ENCODE assay signal across 18 cellular contexts in genomic region chr11:15965562-15966250, GRCh38.
DNase-seq lines count a peak whose midpoint lies in the region; ATAC-seq and TF ChIP-seq lines count a peak whose summit lies in the region.
"Had no signal": no experiment of that assay in that cellular context is flagged by ENCODE, and none has a peak within 500 bp of the region (broad histone marks: within the 10 kb centered on the region; RNA-seq: fewer than 3 reads in every experiment).

No MANE protein-coding gene starts in this region.

- H3K27me3 ChIP-seq in IMR-90 (ENCODE audit: control insufficient read depth, insufficient read depth, low read length) (no peaks in the 10 kb centered on the region), esophagus squamous epithelium (no peaks in the 10 kb centered on the region), gastrocnemius medialis (no peaks in the 10 kb centered on the region)

- no peak overlapping the region for H2BK20ac ChIP-seq in IMR-90 (ENCODE audit: low read depth, low read length)

- no TSS peak for BruUV-seq in IMR-90 (replicated peaks; lab: Mats Ljungman, UMichigan)

- H2BK15ac ChIP-seq in IMR-90 (ENCODE audit: low read depth, low read length), result no peak overlapping the region; the same call in 2 of the 3 replicates

- 0 out of 2 replicates have a peak overlapping the region, but pooled peaks have one; percentile 36 for H2BK120ac ChIP-seq in IMR-90 (ENCODE audit: low read depth, low read length)

- dilution Hi-C loops in IMR-90 (cut with HindIII; ENCODE audit: low sequenced_read_pairs, unreplicated experiment), result no loop called here

- no peak overlapping the region for H3K56ac ChIP-seq in IMR-90 (ENCODE audit: extremely low read depth, insufficient read depth, low read length)

- CTCF ChIA-PET in IMR-90 (lab: Yijun Ruan, JAX), result no interaction called here

- no peak overlapping the region; the same call in 1 of the 2 replicates for H3K14ac ChIP-seq in IMR-90 (replicated peaks; ENCODE audit: low read depth, low read length)

- no peak for TF ChIP-seq RAD21 in IMR-90 (IDR thresholded peaks at IDR 0.05; ENCODE audit: low read length)

- H3K4me1 ChIP-seq in IMR-90 (ENCODE audit: control insufficient read depth, insufficient read depth, low read length) (peaks cover 11% of the 10 kb centered on the region), esophagus squamous epithelium (peaks cover 33 to 92% (median 49%) of the 10 kb centered on the region in 3 donors), gastrocnemius medialis (peaks cover 34 to 36% of the 10 kb centered on the region in 2 donors)

- peaks cover 5% of the 10 kb centered on the region; the same call in 1 of the 2 replicates for H3K9me1 ChIP-seq in IMR-90 (ENCODE audit: insufficient read depth, low read length)

- no peaks in the 10 kb centered on the region; a peak in 1 of 4 replicates for H3K79me1 ChIP-seq in IMR-90 (ENCODE audit: low read depth in 1 of 2, low read length in 2 of 2)

- H3K9ac ChIP-seq in IMR-90 (ENCODE audit: low read depth, low read length), result no peak overlapping the region

- H3K4me2 ChIP-seq in IMR-90 (ENCODE audit: low read depth, low read length), result no peak overlapping the region

- no peak overlapping the region for H3K18ac ChIP-seq in IMR-90 (ENCODE audit: low read depth, low read length)

- no peak overlapping the region for H2AFZ ChIP-seq in IMR-90 (replicated peaks; ENCODE audit: low read length, poor library complexity)

- POLR2A ChIA-PET in IMR-90 (lab: Charles Lee; ENCODE audit: unreplicated experiment), result no interaction called here

- H3K9me3 ChIP-seq in IMR-90 (ENCODE audit: control insufficient read depth, insufficient read depth, low read length), result no peaks in the 10 kb centered on the region
- no peaks in the 10 kb centered on the region for H3K9me3 ChIP-seq in esophagus squamous epithelium
- no peaks in the 10 kb centered on the region for H3K9me3 ChIP-seq in gastrocnemius medialis

- H2AK5ac ChIP-seq in IMR-90 (ENCODE audit: low read depth, low read length), result 0 out of 2 replicates have a peak overlapping the region, but pooled peaks have one; percentile 27

- no peak overlapping the region for H4K5ac ChIP-seq in IMR-90 (ENCODE audit: low read depth, low read length)

- H3K27ac ChIP-seq in IMR-90 (ENCODE audit: insufficient read depth, low read length) (no peak overlapping the region), esophagus squamous epithelium (peak overlapping the region; percentile 82 to 94 (median 87)), gastrocnemius medialis (peak overlapping the region; percentile 45 to 95 (median 72))

- no peak overlapping the region for H3K23ac ChIP-seq in IMR-90 (ENCODE audit: low read depth, low read length)

- H2BK5ac ChIP-seq in IMR-90 (ENCODE audit: low read depth, low read length, poor library complexity, severe bottlenecking), result no peak overlapping the region

- no peak overlapping the region for H4K8ac ChIP-seq in IMR-90 (ENCODE audit: low read depth in 2 of 2, low read length in 2 of 2)

- in situ Hi-C loops in IMR-90 (cut with MboI; ENCODE audit: low sequenced_read_pairs), result no loop called here
- in situ Hi-C loops in gastrocnemius medialis (cut with MboI; ENCODE audit: low sequenced_read_pairs in 4 of 4), result loop anchor here in 1 of 4 donors (25.0 kb wide), 1 partner anchor 647 kb away; no protein-coding TSS in a partner anchor

- H3K4me3 ChIP-seq in IMR-90 (ENCODE audit: insufficient read depth, low read depth, low read length), result no peak overlapping the region
- H3K4me3 ChIP-seq in esophagus squamous epithelium, result no peak overlapping the region
- no peak overlapping the region for H3K4me3 ChIP-seq in gastrocnemius medialis

- H4K20me1 ChIP-seq in IMR-90 (ENCODE audit: insufficient read depth, low read length), result no peaks in the 10 kb centered on the region

- DNase-seq in IMR-90 (no peak), esophagus squamous epithelium (lab: John Stamatoyannopoulos, UW) (no peak), gastrocnemius medialis (no peak), NCI-H446 treated with DMSO at 0.1 percent for 48 hours (lab: John Stamatoyannopoulos, UW) (no peak), NAMALWA (ENCODE audit: low spot score) (no peak), DMS 273 (lab: John Stamatoyannopoulos, UW; ENCODE audit: unreplicated experiment) (no peak)
- DNase-seq: activated CD4-positive, alpha-beta T cell treated with anti-CD3 and anti-CD28 coated beads for 48 hours; activated naive CD4-positive, alpha-beta T cell treated with anti-CD3 and anti-CD28 coated beads for 36 hours; activated T-cell treated with anti-CD3 and anti-CD28 coated beads for 4 hours; erythroblast; head of caudate nucleus; NCI-H1105 treated with DMSO at 0.1 percent for 48 hours; NCI-H2171; stimulated activated CD4-positive, alpha-beta T cell treated with anti-CD3 and anti-CD28 coated beads, Interleukin-4, amount 100 ng/mL, for 4 hours; stimulated activated CD8-positive, alpha-beta memory T cell treated with anti-CD3 and anti-CD28 coated beads, Interleukin-4, amount 100 ng/mL, for 48 hours; substantia nigra had no signal

- H3K36me3 ChIP-seq in IMR-90 (ENCODE audit: control insufficient read depth, insufficient read depth, low read length), result no peaks in the 10 kb centered on the region
- no peaks in the 10 kb centered on the region for H3K36me3 ChIP-seq in esophagus squamous epithelium
- no peaks in the 10 kb centered on the region for H3K36me3 ChIP-seq in gastrocnemius medialis

- 91% methylated on average over 4 of the region's 7 CpGs; no CpG with 5 or more reads in 1 of the 2 experiments for WGBS in IMR-90 (ENCODE audit: extremely low coverage in 2 of 2, insufficient read length in 1 of 2), 2 experiments
- 41 to 43% methylated on average over 5 to 7 of the region's 7 CpGs for WGBS in esophagus squamous epithelium, 2 donors

- TF ChIP-seq CTCF in IMR-90 (conservative IDR thresholded peaks at IDR 0.05; ENCODE audit: low read depth, low read length), result no peak
- TF ChIP-seq CTCF in esophagus squamous epithelium (IDR thresholded peaks at IDR 0.05), result no peak
- TF ChIP-seq CTCF in gastrocnemius medialis (IDR thresholded peaks at IDR 0.05 in 4 of 5, conservative IDR thresholded peaks at IDR 0.05 in 1 of 5), result no peak

- ATAC-seq in GM18511 (IDR thresholded peaks at IDR 0.05; ENCODE audit: unreplicated experiment) (peak; percentile 39), IMR-90 (ENCODE audit: low read depth) (no peak), gastrocnemius medialis (no peak), GM21390 (IDR thresholded peaks at IDR 0.05; ENCODE audit: unreplicated experiment) (no peak)

- intact Hi-C loops in IMR-90 (cut with micrococcal nuclease), result no loop called here
- intact Hi-C loops in esophagus squamous epithelium (cut with DNase I), result no loop called here
- intact Hi-C loops in gastrocnemius medialis (cut with DNase I; ENCODE audit: low total_unique reads), result no loop called here

- 0 out of 2 replicates have a peak overlapping the region, but pooled peaks have one; percentile 14 for H3K4ac ChIP-seq in IMR-90 (ENCODE audit: low read depth, low read length)

- no peak for TF ChIP-seq POLR2A in IMR-90 (IDR thresholded peaks at IDR 0.05; ENCODE audit: low read depth, low read length)
- TF ChIP-seq POLR2A in esophagus squamous epithelium (IDR thresholded peaks at IDR 0.05), result no peak
- no peak for TF ChIP-seq POLR2A in gastrocnemius medialis (IDR thresholded peaks at IDR 0.05)

- H4K91ac ChIP-seq in IMR-90 (ENCODE audit: insufficient read depth, low read depth, low read length), result no peak overlapping the region

- H2AK9ac ChIP-seq in IMR-90 (replicated peaks; ENCODE audit: low read depth, low read length, poor library complexity), result no peak overlapping the region

TF ChIP-seq in IMR-90, 13 proteins besides CTCF, POLR2A, EP300 and RAD21:
- no peak for TF ChIP-seq MXI1 (IDR thresholded peaks at IDR 0.05; ENCODE audit: borderline replicate concordance, low read depth, low read length)
- no peak for TF ChIP-seq USF2 (IDR thresholded peaks at IDR 0.05; ENCODE audit: low read depth, low read length)
- no peak for TF ChIP-seq NFE2L2 (IDR thresholded peaks at IDR 0.05; ENCODE audit: low read depth, low read length)
- no peak for TF ChIP-seq ELK1 (IDR thresholded peaks at IDR 0.05; ENCODE audit: borderline replicate concordance, low read depth, low read length)
- no peak for TF ChIP-seq CEBPB (IDR thresholded peaks at IDR 0.05; ENCODE audit: low read depth, low read length)
- no peak for TF ChIP-seq BHLHE40 (IDR thresholded peaks at IDR 0.05; ENCODE audit: low read depth, low read length)
- no peak for TF ChIP-seq RFX5 (IDR thresholded peaks at IDR 0.05; ENCODE audit: low read depth, low read length)
- no peak for TF ChIP-seq MAFK (IDR thresholded peaks at IDR 0.05; ENCODE audit: low read depth, low read length)
- TF ChIP-seq MAZ (IDR thresholded peaks at IDR 0.05; ENCODE audit: borderline replicate concordance, low read depth, low read length), result no peak
- no peak for TF ChIP-seq FOS (IDR thresholded peaks at IDR 0.05; ENCODE audit: low read depth, low read length)
- no peak for TF ChIP-seq CHD1 (IDR thresholded peaks at IDR 0.05; ENCODE audit: low read depth, low read length)
- no peak for TF ChIP-seq RCOR1 (IDR thresholded peaks at IDR 0.05; ENCODE audit: insufficient replicate concordance, low read length)
- no peak for TF ChIP-seq SMC3 (IDR thresholded peaks at IDR 0.05; ENCODE audit: low read depth, low read length)
